8 cellular contexts compared by ENCODE assay signal in genomic region chr6:125357515-125358256, GRCh38. TPM values are rescaled to one million over a fixed set of nuclear protein-coding genes. Genes with fewer than 3 reads are reported as not detected.
A peak's percentile ranks its signal among the peaks of the same experiment; 100 is the strongest.
DNase-seq lines count a peak whose midpoint lies in the region; ATAC-seq lines count a peak whose summit lies in the region.

No MANE protein-coding gene starts in this region.

- WGBS in mesendoderm (ENCODE audit: extremely low coverage, insufficient coverage, low lambda C conversion rate): no CpG with 5 or more reads among the region's 8 CpGs

- no peak overlapping the region for H2AK5ac ChIP-seq in mesendoderm (ENCODE audit: low read length)

- H3K56ac ChIP-seq in mesendoderm (ENCODE audit: low read length): no peak overlapping the region

- no peaks in the 10 kb centered on the region for H3K36me3 ChIP-seq in mesendoderm (ENCODE audit: control insufficient read depth, insufficient read depth, low read length)

- ATAC-seq in GM18520 (IDR thresholded peaks at IDR 0.05; ENCODE audit: unreplicated experiment) (peak; percentile 42), GM21717 (IDR thresholded peaks at IDR 0.05; ENCODE audit: unreplicated experiment) (peak; percentile 78)

- no peak overlapping the region for H2BK5ac ChIP-seq in mesendoderm (ENCODE audit: low read length)

- no peak overlapping the region for H3K4me3 ChIP-seq in mesendoderm (ENCODE audit: low read length)

- no peak overlapping the region for H4K8ac ChIP-seq in mesendoderm (ENCODE audit: low read depth, low read length)

- peaks cover 14% of the 10 kb centered on the region for H3K4me1 ChIP-seq in mesendoderm (ENCODE audit: control insufficient read depth, low read depth, low read length)

- H4K5ac ChIP-seq in mesendoderm (ENCODE audit: low read length): no peak overlapping the region

- no peaks in the 10 kb centered on the region for H3K27me3 ChIP-seq in mesendoderm (ENCODE audit: insufficient read depth, low read length, poor library complexity)

- no peaks in the 10 kb centered on the region for H3K79me2 ChIP-seq in mesendoderm (ENCODE audit: control insufficient read depth, insufficient read depth, low read length)

- H3K9ac ChIP-seq in mesendoderm (ENCODE audit: low read length): no peak overlapping the region

- peak overlapping the region; percentile 29 for H3K18ac ChIP-seq in mesendoderm (ENCODE audit: low read length)

- no peak overlapping the region for H2BK120ac ChIP-seq in mesendoderm (ENCODE audit: low read depth, low read length)

- no peak overlapping the region for H2BK15ac ChIP-seq in mesendoderm (replicated peaks; ENCODE audit: low read depth)

- DNase-seq in NCI-H2029 treated with DMSO at 0.1 percent for 48 hours (lab: John Stamatoyannopoulos, UW) (peak; percentile 32), mesendoderm (no peak), DMS 273 (lab: John Stamatoyannopoulos, UW; ENCODE audit: unreplicated experiment) (no peak), dedifferentiated amniotic fluid mesenchymal stem cell (ENCODE audit: extremely low spot score) (no peak), AML-193 (lab: John Stamatoyannopoulos, UW) (no peak), ureter (ENCODE audit: low spot score) (no peak)

- no peak overlapping the region for H3K27ac ChIP-seq in mesendoderm (ENCODE audit: low read depth, low read length)

- peak overlapping the region; percentile 5 for H3K4ac ChIP-seq in mesendoderm (ENCODE audit: low read depth, low read length)

- H3K4me2 ChIP-seq in mesendoderm (ENCODE audit: low read length): no peak overlapping the region

- H3K23ac ChIP-seq in mesendoderm (ENCODE audit: low read length): no peak overlapping the region

- no peaks in the 10 kb centered on the region for H3K79me1 ChIP-seq in mesendoderm (ENCODE audit: low read length)

RNA-seq across cellular contexts. Expression of gene HDDC2, which starts 55.9 kb away (rescaled TPM):
- 86.9 TPM for polyA plus RNA-seq in mesendoderm (2013, experiment 1 of 2)
- 88.9 TPM for polyA plus RNA-seq in mesendoderm (2013, experiment 2 of 2)
- total RNA-seq in ureter: 83.1 TPM
